9 cellular contexts compared by ENCODE assay signal in genomic region chr7:128794020-128794419, GRCh38. TPM values are rescaled to one million over a fixed set of nuclear protein-coding genes. Genes with fewer than 3 reads are reported as not detected.
DNase-seq lines count a peak whose midpoint lies in the region; ATAC-seq lines count a peak whose summit lies in the region.
"Had no signal": no experiment of that assay in that cellular context is flagged by ENCODE, and none has a peak within 500 bp of the region (broad histone marks: within the 10 kb centered on the region; RNA-seq: fewer than 3 reads in every experiment).

No MANE protein-coding gene starts in this region.

- no peaks in the 10 kb centered on the region for H3K9me3 Mint-ChIP-seq in activated naive CD4-positive, alpha-beta T cell treated with anti-CD3 and anti-CD28 coated beads, Interleukin-2, amount 10 ng/mL, durations not matched to agents 7 days and 5 days
- no peaks in the 10 kb centered on the region for H3K9me3 Mint-ChIP-seq in dendritic cell treated with granulocyte-macrophage colony-stimulating factor and Interleukin-4, amounts not matched to agents 40 ng/mL and 50 ng/mL, for 4 days
- H3K9me3 Mint-ChIP-seq: CD8-positive, alpha-beta T cell had no signal

- DNase-seq in activated naive CD4-positive, alpha-beta T cell treated with anti-CD3 and anti-CD28 coated beads, Interleukin-2, amount 10 ng/mL, durations not matched to agents 7 days and 5 days: peak; percentile 60
- no peak for DNase-seq in activated naive CD4-positive, alpha-beta T cell treated with anti-CD3 and anti-CD28 coated beads, Interleukin-2, amount 50 U/mL, for 16 hours
- peak; percentile 26 for DNase-seq in M059J (ENCODE audit: low read depth)
- DNase-seq in stimulated activated naive CD8-positive, alpha-beta T cell treated with anti-CD3 and anti-CD28 coated beads, Interleukin-15, Interleukin-2, amounts not matched to agents 100 U/mL and 50 U/mL, for 24 hours: peak; percentile 19
- DNase-seq in NCI-H2081 treated with DMSO at 0.1 percent for 48 hours (lab: John Stamatoyannopoulos, UW): no peak
- no peak for DNase-seq in NOMO-1 treated with DMSO at 0.1 percent for 48 hours (lab: John Stamatoyannopoulos, UW; ENCODE audit: unreplicated experiment)
- no peak for DNase-seq in NCI-H2196 treated with DMSO at 0.1 percent for 48 hours (lab: John Stamatoyannopoulos, UW; ENCODE audit: unreplicated experiment)

- intact Hi-C loops in dendritic cell treated with granulocyte-macrophage colony-stimulating factor and Interleukin-4, amounts not matched to agents 40 ng/mL and 50 ng/mL, for 4 days (cut with micrococcal nuclease): loop anchor here (10.0 kb wide), 1 partner anchor 71 kb away; the partner anchor contains the start of gene ATP6V1F

- H3K27me3 Mint-ChIP-seq in activated naive CD4-positive, alpha-beta T cell treated with anti-CD3 and anti-CD28 coated beads, Interleukin-2, amount 10 ng/mL, durations not matched to agents 7 days and 5 days: peaks cover 44% of the 10 kb centered on the region
- peaks cover 42% of the 10 kb centered on the region for H3K27me3 Mint-ChIP-seq in dendritic cell treated with granulocyte-macrophage colony-stimulating factor and Interleukin-4, amounts not matched to agents 40 ng/mL and 50 ng/mL, for 4 days

- H3K36me3 Mint-ChIP-seq in activated naive CD4-positive, alpha-beta T cell treated with anti-CD3 and anti-CD28 coated beads, Interleukin-2, amount 10 ng/mL, durations not matched to agents 7 days and 5 days: no peaks in the 10 kb centered on the region
- H3K36me3 Mint-ChIP-seq in dendritic cell treated with granulocyte-macrophage colony-stimulating factor and Interleukin-4, amounts not matched to agents 40 ng/mL and 50 ng/mL, for 4 days (ENCODE audit: low read depth): no peaks in the 10 kb centered on the region

- CTCF ChIA-PET in activated naive CD4-positive, alpha-beta T cell treated with anti-CD3 and anti-CD28 coated beads, Interleukin-2, amount 10 ng/mL, durations not matched to agents 7 days and 5 days (lab: Charles Lee): interaction anchor here (0.8 to 1.3 kb wide), 3 partner anchors 85 to 90 kb away, joined by 4 to 9 read pairs (median 5); no protein-coding TSS in a partner anchor

- peaks cover 7% of the 10 kb centered on the region for H3K4me1 Mint-ChIP-seq in activated naive CD4-positive, alpha-beta T cell treated with anti-CD3 and anti-CD28 coated beads, Interleukin-2, amount 10 ng/mL, durations not matched to agents 7 days and 5 days
- peaks cover 19% of the 10 kb centered on the region for H3K4me1 Mint-ChIP-seq in dendritic cell treated with granulocyte-macrophage colony-stimulating factor and Interleukin-4, amounts not matched to agents 40 ng/mL and 50 ng/mL, for 4 days (ENCODE audit: low read depth)

- H3K4me3 Mint-ChIP-seq in activated naive CD4-positive, alpha-beta T cell treated with anti-CD3 and anti-CD28 coated beads, Interleukin-2, amount 10 ng/mL, durations not matched to agents 7 days and 5 days: no peak overlapping the region
- H3K4me3 Mint-ChIP-seq in dendritic cell treated with granulocyte-macrophage colony-stimulating factor and Interleukin-4, amounts not matched to agents 40 ng/mL and 50 ng/mL, for 4 days: no peak overlapping the region
- H3K4me3 Mint-ChIP-seq: CD8-positive, alpha-beta T cell had no signal

- no peak for ATAC-seq in stimulated activated naive CD8-positive, alpha-beta T cell treated with anti-CD3 and anti-CD28 coated beads, Interleukin-15, Interleukin-2, amounts not matched to agents 100 U/mL and 50 U/mL, for 24 hours
- ATAC-seq: CD8-positive, alpha-beta T cell had no signal

- peak overlapping the region; percentile 61 for H3K27ac Mint-ChIP-seq in activated naive CD4-positive, alpha-beta T cell treated with anti-CD3 and anti-CD28 coated beads, Interleukin-2, amount 10 ng/mL, durations not matched to agents 7 days and 5 days
- peak overlapping the region; percentile 14 for H3K27ac Mint-ChIP-seq in dendritic cell treated with granulocyte-macrophage colony-stimulating factor and Interleukin-4, amounts not matched to agents 40 ng/mL and 50 ng/mL, for 4 days
- H3K27ac Mint-ChIP-seq: CD8-positive, alpha-beta T cell had no signal

RNA-seq across cellular contexts. Expression of gene CCDC136, which starts 2.3 kb away (rescaled TPM):
- total RNA-seq in M059J (2014; rRNA removed; shearing (Covaris generic)): 0.74 and 5.7 TPM in 2 replicates

RNA-seq across cellular contexts. Expression of gene OPN1SW, which starts 18.4 kb away (rescaled TPM):
- not detected in 2 replicates for total RNA-seq in M059J (2014; rRNA removed; shearing (Covaris generic))
- total RNA-seq: CD8-positive, alpha-beta T cell had no signal

RNA-seq across cellular contexts. Expression of gene FLNC, which starts 36.2 kb away (rescaled TPM):
- total RNA-seq in M059J (2014; rRNA removed; shearing (Covaris generic)): 60.7 and 150 TPM in 2 replicates

RNA-seq across cellular contexts. Expression of gene CALU, which starts 54.9 kb away (rescaled TPM):
- total RNA-seq in M059J (2014; rRNA removed; shearing (Covaris generic)): 571 and 729 TPM in 2 replicates

Comparison
In these comparisons a context has a peak if more than half of its experiments do, and no peak if none do; other contexts are left out.
1. DNase-seq: peak in activated naive CD4-positive, alpha-beta T cell treated with anti-CD3 and anti-CD28 coated beads, Interleukin-2, amount 10 ng/mL, durations not matched to agents 7 days and 5 days (single experiment), M059J (single experiment) and stimulated activated naive CD8-positive, alpha-beta T cell treated with anti-CD3 and anti-CD28 coated beads, Interleukin-15, Interleukin-2, amounts not matched to agents 100 U/mL and 50 U/mL, for 24 hours (single experiment); none in activated naive CD4-positive, alpha-beta T cell treated with anti-CD3 and anti-CD28 coated beads, Interleukin-2, amount 50 U/mL, for 16 hours (single experiment), NCI-H2081 treated with DMSO at 0.1 percent for 48 hours (single experiment), NOMO-1 treated with DMSO at 0.1 percent for 48 hours (single experiment) and NCI-H2196 treated with DMSO at 0.1 percent for 48 hours (single experiment).